ENCODE assay signal across 7 cellular contexts in the genomic region with DNA sequence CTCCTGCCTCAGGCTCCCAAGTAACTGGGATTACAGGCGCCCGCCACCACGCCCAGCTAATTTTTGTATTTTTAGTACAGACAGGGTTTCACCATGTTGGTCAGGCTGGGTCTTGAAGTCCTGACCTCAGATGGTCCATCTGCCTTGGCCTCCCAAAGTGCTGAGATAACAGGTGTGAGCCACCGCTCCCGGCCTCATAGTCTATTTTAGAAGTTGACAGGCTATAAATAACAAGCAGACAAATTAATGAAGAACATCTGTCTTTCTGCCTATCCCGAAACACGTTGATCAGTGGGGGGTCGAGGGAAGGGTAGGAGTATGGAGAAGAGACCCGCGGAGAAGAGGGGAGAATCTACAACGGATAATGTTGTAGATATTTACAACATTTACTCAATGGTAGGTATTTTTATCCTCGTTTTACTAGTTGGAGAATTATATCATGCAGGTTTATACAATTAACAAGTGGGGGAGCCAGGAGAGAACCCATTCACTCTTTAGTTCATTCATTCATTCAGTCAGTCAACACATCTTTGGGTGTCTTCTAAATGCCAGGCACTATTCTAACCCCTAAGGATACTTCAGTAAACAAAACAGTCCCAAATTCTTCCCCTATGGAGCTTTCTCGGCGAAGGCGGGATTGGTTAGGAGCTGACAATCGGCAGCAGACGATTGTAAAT. TPM values are rescaled to one million over a fixed set of nuclear protein-coding genes. Genes with fewer than 3 reads are reported as not detected.
DNase-seq lines count a peak whose midpoint lies in the region; ATAC-seq and TF ChIP-seq lines count a peak whose summit lies in the region.

No MANE protein-coding gene starts in this region.

- TF ChIP-seq CTCF in epithelial cell of proximal tubule (conservative IDR thresholded peaks at IDR 0.05; ENCODE audit: low read depth, low read length): no peak

- H3K4me1 ChIP-seq in skeletal muscle satellite cell (ENCODE audit: control insufficient read depth, insufficient read depth, low read length): peaks cover 5% of the 10 kb centered on the region

- peaks cover 21% of the 10 kb centered on the region for H3K27me3 ChIP-seq in skeletal muscle satellite cell (ENCODE audit: control insufficient read depth, insufficient read depth, low read length)

- H3K4me3 ChIP-seq in epithelial cell of proximal tubule (ENCODE audit: low read depth, low read length): peak overlapping the region; percentile 86
- peak overlapping the region; percentile 95 for H3K4me3 ChIP-seq in skeletal muscle satellite cell (ENCODE audit: low read length)

- H3K36me3 ChIP-seq in skeletal muscle satellite cell (ENCODE audit: insufficient read depth, low read length): no peaks in the 10 kb centered on the region

- peak overlapping the region; percentile 93 for H3K4me2 ChIP-seq in skeletal muscle satellite cell (ENCODE audit: low read length)

- no peaks in the 10 kb centered on the region for H3K9me3 ChIP-seq in skeletal muscle satellite cell (replicated peaks; ENCODE audit: low read length)

- peak overlapping the region; percentile 92 for H3K9ac ChIP-seq in skeletal muscle satellite cell (ENCODE audit: low read depth, low read length)

- ATAC-seq in GM19455 (IDR thresholded peaks at IDR 0.05; ENCODE audit: unreplicated experiment) (peak; percentile 10), HG03442 (IDR thresholded peaks at IDR 0.05; ENCODE audit: unreplicated experiment) (no peak), HG03045 (IDR thresholded peaks at IDR 0.05; ENCODE audit: unreplicated experiment) (no peak)

- DNase-seq in NCI-H82 treated with DMSO at 0.1 percent for 48 hours (lab: John Stamatoyannopoulos, UW; ENCODE audit: unreplicated experiment) (peak; percentile 27), epithelial cell of proximal tubule (ENCODE audit: low read depth) (no peak), putamen (ENCODE audit: low spot score) (no peak)

RNA-seq across cellular contexts. Expression of gene IFNAR2, which starts 0.5 kb away (rescaled TPM):
- total RNA-seq in epithelial cell of proximal tubule: 4.7 and 7.0 TPM in 2 replicates
- 3.3 and 5.1 TPM in 2 replicates for total RNA-seq in skeletal muscle satellite cell (2012; rRNA removed)

RNA-seq across cellular contexts. Expression of gene IL10RB, which starts 36.9 kb away (rescaled TPM):
- total RNA-seq in epithelial cell of proximal tubule: 11.0 and 16.7 TPM in 2 replicates
- 33.9 and 41.1 TPM in 2 replicates for total RNA-seq in skeletal muscle satellite cell (2012; rRNA removed)
